15 cellular contexts compared by ENCODE assay signal in genomic region chrX:154365997-154366665, GRCh38. TPM values are rescaled to one million over a fixed set of nuclear protein-coding genes. Genes with fewer than 3 reads are reported as not detected.
DNase-seq lines count a peak whose midpoint lies in the region; ATAC-seq, FAIRE-seq and TF ChIP-seq lines count a peak whose summit lies in the region.
"Had no signal": no experiment of that assay in that cellular context is flagged by ENCODE, and none has a peak within 500 bp of the region (broad histone marks: within the 10 kb centered on the region; RNA-seq: fewer than 3 reads in every experiment).

No MANE protein-coding gene starts in this region.

- no peak for TF ChIP-seq POLR2A in endothelial cell of umbilical vein (IDR thresholded peaks at IDR 0.05; ENCODE audit: low read depth, low read length)

- dilution Hi-C loops in endothelial cell of umbilical vein (cut with MboI; ENCODE audit: extremely low pct_ligation_motif_present, low sequenced_read_pairs): no loop called here

- H3K27me3 ChIP-seq in AG04450 (ENCODE audit: control insufficient read depth, insufficient read depth, low read length): no peaks in the 10 kb centered on the region
- no peaks in the 10 kb centered on the region for H3K27me3 ChIP-seq in endothelial cell of umbilical vein (ENCODE audit: control insufficient read depth in 2 of 2, insufficient read depth in 2 of 2, low read length in 2 of 2)
- no peaks in the 10 kb centered on the region for H3K27me3 ChIP-seq in psoas muscle (ENCODE audit: insufficient read depth in 3 of 3, low read length in 2 of 3)
- H3K27me3 ChIP-seq in WERI-Rb-1 (ENCODE audit: insufficient read depth, low read depth, severe bottlenecking): peaks cover 12% of the 10 kb centered on the region
- H3K27me3 ChIP-seq: BLaER1 had no signal

- intact Hi-C loops in endothelial cell of umbilical vein (cut with micrococcal nuclease): no loop called here
- intact Hi-C loops in psoas muscle (cut with DNase I): no loop called here

- CTCF ChIA-PET in AG04450 (lab: Charles Lee): no interaction called here
- CTCF ChIA-PET in HEK293 (lab: Yijun Ruan, JAX): interaction anchor here (0.6 kb wide), 1 partner anchor 44 kb away, joined by 3 read pairs; no protein-coding TSS in a partner anchor
- CTCF ChIA-PET in endothelial cell of umbilical vein (lab: Charles Lee): no interaction called here

- H3K4me1 ChIP-seq in HEK293 (ENCODE audit: control insufficient read depth, insufficient read depth, low read length) (0 out of 2 replicates have a peak, but pooled peaks cover 4% of the 10 kb centered on the region), endothelial cell of umbilical vein (ENCODE audit: control insufficient read depth, extremely low read depth, insufficient read depth, low read length) (peaks cover 13% of the 10 kb centered on the region), psoas muscle (peaks cover 3% of the 10 kb centered on the region)

- H3K9me3 ChIP-seq in AG04450 (ENCODE audit: control insufficient read depth, insufficient read depth, low read length) (no peaks in the 10 kb centered on the region), HEK293 (ENCODE audit: control insufficient read depth, insufficient read depth, low read depth, low read length) (no peaks in the 10 kb centered on the region), endothelial cell of umbilical vein (replicated peaks; ENCODE audit: control insufficient read depth, insufficient read depth, low read length) (no peaks in the 10 kb centered on the region), psoas muscle (no peaks in the 10 kb centered on the region), WERI-Rb-1 (ENCODE audit: severe bottlenecking) (no peaks in the 10 kb centered on the region)

- no peak overlapping the region for H3K4me2 ChIP-seq in endothelial cell of umbilical vein (ENCODE audit: insufficient read depth, low read length)
- H3K4me2 ChIP-seq: BLaER1 had no signal

- WGBS in psoas muscle, 3 donors: 75 to 87% (median 81%) methylated on average over 24 to 32 of the region's 32 CpGs

- TSS peak; percentile 0 for BruUV-seq in endothelial cell of umbilical vein (replicated peaks; lab: Mats Ljungman, UMichigan)

- peak overlapping the region; percentile 39 for H3K27ac ChIP-seq in AG04450 (ENCODE audit: low read depth, low read length)
- H3K27ac ChIP-seq in HEK293 (ENCODE audit: extremely low read depth, low read depth, low read length): no peak overlapping the region
- H3K27ac ChIP-seq in endothelial cell of umbilical vein (ENCODE audit: insufficient read depth, low read depth, low read length): no peak overlapping the region
- H3K27ac ChIP-seq in psoas muscle: peak overlapping the region; percentile 23
- no peak overlapping the region for H3K27ac ChIP-seq in WERI-Rb-1
- H3K27ac ChIP-seq: BLaER1 had no signal

- H3K9ac ChIP-seq in endothelial cell of umbilical vein (replicated peaks; ENCODE audit: extremely low read depth, insufficient read depth, low read length): no peak overlapping the region
- H3K9ac ChIP-seq: BLaER1 had no signal

- no peaks in the 10 kb centered on the region for H3K9me1 ChIP-seq in endothelial cell of umbilical vein (replicated peaks; ENCODE audit: control insufficient read depth, extremely low read depth, insufficient read depth, low read length)

- peaks cover 0 to 43% (median 0%) of the 10 kb centered on the region in 3 donors for H3K36me3 Mint-ChIP-seq in naive thymus-derived CD8-positive, alpha-beta T cell
- H3K36me3 Mint-ChIP-seq in activated naive CD4-positive, alpha-beta T cell treated with anti-CD3 and anti-CD28 coated beads, Interleukin-2, amount 50 U/mL, for 72 hours: peaks cover 5 to 12% of the 10 kb centered on the region in 2 donors

- no peak for DNase-seq in AG04450 (ENCODE audit: low read depth, low spot score)
- no peak for DNase-seq in endothelial cell of umbilical vein (ENCODE audit: low read depth, low spot score)
- DNase-seq in psoas muscle: no peak
- DNase-seq in WERI-Rb-1: no peak
- no peak for DNase-seq in naive thymus-derived CD8-positive, alpha-beta T cell
- no peak for DNase-seq in activated naive CD4-positive, alpha-beta T cell treated with anti-CD3 and anti-CD28 coated beads, Interleukin-2, amount 50 U/mL, for 72 hours (ENCODE audit: low spot score in 2 of 2)
- no peak for DNase-seq in NCI-H1930 (lab: John Stamatoyannopoulos, UW)
- DNase-seq: activated B cell treated with CpG ODN at 0.5 μM for 24 hours; NCI-H1048; NCI-H2227 treated with DMSO at 0.1 percent for 48 hours; stimulated activated CD4-positive, alpha-beta T cell treated with anti-CD3 and anti-CD28 coated beads, Interleukin-1b, Interleukin-23, amount 100 ng/mL, for 48 hours; stimulated activated CD8-positive, alpha-beta memory T cell treated with anti-CD3 and anti-CD28 coated beads, Interleukin-4, amount 100 ng/mL, for 48 hours had no signal

- no peak overlapping the region for H3K4me3 ChIP-seq in AG04450 (ENCODE audit: low read depth, low read length)
- H3K4me3 ChIP-seq in HEK293 (ENCODE audit: low read depth, low read length): no peak overlapping the region
- no peak overlapping the region for H3K4me3 ChIP-seq in endothelial cell of umbilical vein (replicated peaks in 1 of 3; ENCODE audit: insufficient read depth in 1 of 3, low read depth in 1 of 3, low read length in 3 of 3)
- no peak overlapping the region for H3K4me3 ChIP-seq in psoas muscle
- H3K4me3 ChIP-seq in WERI-Rb-1 (ENCODE audit: low read depth, low read length): no peak overlapping the region
- H3K4me3 ChIP-seq: BLaER1 had no signal

- H3K4me3 Mint-ChIP-seq in naive thymus-derived CD8-positive, alpha-beta T cell: no peak overlapping the region
- H3K4me3 Mint-ChIP-seq: activated B cell treated with CpG ODN at 0.5 μM for 24 hours had no signal

- H3K9me3 Mint-ChIP-seq in naive thymus-derived CD8-positive, alpha-beta T cell: no peaks in the 10 kb centered on the region
- H3K9me3 Mint-ChIP-seq in activated naive CD4-positive, alpha-beta T cell treated with anti-CD3 and anti-CD28 coated beads, Interleukin-2, amount 50 U/mL, for 72 hours: no peaks in the 10 kb centered on the region
- H3K9me3 Mint-ChIP-seq: activated B cell treated with CpG ODN at 0.5 μM for 24 hours had no signal

- H3K79me2 ChIP-seq in endothelial cell of umbilical vein (ENCODE audit: control insufficient read depth, insufficient read depth, low read length): peaks cover 94% of the 10 kb centered on the region

- H3K36me3 ChIP-seq in HEK293 (ENCODE audit: control insufficient read depth in 2 of 2, insufficient read depth in 1 of 2, low read length in 2 of 2) (peaks cover 15 to 84% of the 10 kb centered on the region in 2 experiments; a peak in 2 of 3 replicates), endothelial cell of umbilical vein (ENCODE audit: control insufficient read depth in 2 of 2, extremely low read depth in 1 of 2, insufficient read depth in 2 of 2, low read length in 2 of 2) (peaks cover 19 to 53% of the 10 kb centered on the region in 2 experiments), psoas muscle (ENCODE audit: insufficient read depth in 1 of 2, low read depth in 1 of 2) (peaks cover 0 to 24% of the 10 kb centered on the region in 2 donors), WERI-Rb-1 (peaks cover 91% of the 10 kb centered on the region)

- no peaks in the 10 kb centered on the region for H3K27me3 Mint-ChIP-seq in naive thymus-derived CD8-positive, alpha-beta T cell
- H3K27me3 Mint-ChIP-seq: activated B cell treated with CpG ODN at 0.5 μM for 24 hours had no signal

- H4K20me1 ChIP-seq in endothelial cell of umbilical vein (replicated peaks; ENCODE audit: control insufficient read depth, extremely low read depth, insufficient read depth, low read length): no peaks in the 10 kb centered on the region

- peaks cover 4 to 32% (median 13%) of the 10 kb centered on the region in 4 donors for H3K4me1 Mint-ChIP-seq in naive thymus-derived CD8-positive, alpha-beta T cell

- H3K27ac Mint-ChIP-seq in naive thymus-derived CD8-positive, alpha-beta T cell: peak overlapping the region in 2 of 10 donors; percentile 1 to 81
- H3K27ac Mint-ChIP-seq in activated naive CD4-positive, alpha-beta T cell treated with anti-CD3 and anti-CD28 coated beads, Interleukin-2, amount 50 U/mL, for 72 hours: no peak overlapping the region

- POLR2A ChIA-PET in AG04450 (lab: Yijun Ruan, JAX): interaction anchor here (0.6 to 1.6 kb wide), 4 partner anchors 10 to 119 kb away, joined by 3 to 4 read pairs (median 3); no protein-coding TSS in a partner anchor
- POLR2A ChIA-PET in HEK293 (lab: Yijun Ruan, JAX): interaction anchor here (1.1 to 1.9 kb wide), 5 partner anchors 7 to 18 kb away, joined by 3 to 7 read pairs (median 4); partner anchors contain the start of genes EMD and FLNA
- POLR2A ChIA-PET in endothelial cell of umbilical vein (lab: Charles Lee): interaction anchor here (0.7 kb wide), 1 partner anchor 12 kb away, joined by 3 read pairs; no protein-coding TSS in a partner anchor
- POLR2A ChIA-PET in naive thymus-derived CD8-positive, alpha-beta T cell (lab: Charles Lee): interaction anchor here (0.7 to 7.1 kb wide), 5 partner anchors 9 to 32 kb away, joined by 3 to 101 read pairs (median 5); partner anchors contain the start of gene RPL10

- no peak for FAIRE-seq in endothelial cell of umbilical vein (lab: Jason Lieb, UNC)
- FAIRE-seq: GM12891 had no signal

- no peak overlapping the region for H2AFZ ChIP-seq in endothelial cell of umbilical vein (ENCODE audit: low read depth, low read length)

- TF ChIP-seq CTCF in AG04450 (IDR thresholded peaks at IDR 0.05; ENCODE audit: low read depth, low read length): no peak
- no peak for TF ChIP-seq CTCF in HEK293 (tag by site-specific recombination; IDR thresholded peaks at IDR 0.05)
- no peak for TF ChIP-seq CTCF in endothelial cell of umbilical vein (IDR thresholded peaks at IDR 0.05; ENCODE audit: extremely low read depth in 1 of 2, insufficient read depth in 1 of 2, low read depth in 1 of 2, low read length in 2 of 2)
- TF ChIP-seq CTCF in psoas muscle (IDR thresholded peaks at IDR 0.05): no peak
- no peak for TF ChIP-seq CTCF in WERI-Rb-1 (IDR thresholded peaks at IDR 0.05; ENCODE audit: low read depth, low read length)

- no peak for ATAC-seq in psoas muscle
- no peak for ATAC-seq in naive thymus-derived CD8-positive, alpha-beta T cell
- ATAC-seq in activated naive CD4-positive, alpha-beta T cell treated with anti-CD3 and anti-CD28 coated beads, Interleukin-2, amount 50 U/mL, for 72 hours: no peak

RNA-seq across cellular contexts. Expression of gene FLNA, which starts 8.3 kb away (rescaled TPM):
- 605 and 863 TPM in 2 replicates for polyA plus RNA-seq in AG04450 (2011; rRNA removed)
- 2,648 and 3,897 TPM in 2 replicates for polyA minus RNA-seq in AG04450 (2011; rRNA and poly(A)+ RNA removed)
- 1,474 and 1,671 TPM in 2 replicates for total RNA-seq in endothelial cell of umbilical vein
- polyA plus RNA-seq in endothelial cell of umbilical vein: 658 and 817 TPM in 2 replicates
- 586 and 692 TPM in 2 replicates for polyA plus RNA-seq in endothelial cell of umbilical vein (2011; cell fraction: cytosol; rRNA removed)
- 1,827 and 2,405 TPM in 2 replicates for polyA plus RNA-seq in endothelial cell of umbilical vein (2011; cell fraction: nucleus; rRNA removed)
- polyA plus RNA-seq in endothelial cell of umbilical vein (2012): 942 and 1,144 TPM in 2 replicates
- 2,274 and 2,423 TPM in 2 replicates for polyA minus RNA-seq in endothelial cell of umbilical vein
- 691 TPM for polyA minus RNA-seq in endothelial cell of umbilical vein (2011; cell fraction: cytosol; rRNA and poly(A)+ RNA removed)
- polyA minus RNA-seq in endothelial cell of umbilical vein (2011; cell fraction: nucleus; rRNA and poly(A)+ RNA removed): 948 and 1,772 TPM in 2 replicates
- 10 to 100 TPM; 66.9 to 92.5 (median 76.4) TPM for total RNA-seq in psoas muscle
- polyA plus RNA-seq in psoas muscle: 100 to 1,000 TPM in 1 of 3 donors, 10 to 100 TPM in 2; 45.7 to 106 (median 56.0) TPM
- 100 to 1,000 TPM; 613 to 633 TPM for total RNA-seq in naive thymus-derived CD8-positive, alpha-beta T cell
- polyA plus RNA-seq in naive thymus-derived CD8-positive, alpha-beta T cell: 100 to 1,000 TPM; 156 to 341 (median 169) TPM
- 100 to 1,000 TPM; 690 to 932 TPM for total RNA-seq in activated naive CD4-positive, alpha-beta T cell treated with anti-CD3 and anti-CD28 coated beads, Interleukin-2, amount 50 U/mL, for 72 hours

RNA-seq across cellular contexts. Expression of gene EMD, which starts 13.0 kb away (rescaled TPM):
- polyA plus RNA-seq in AG04450 (2011; rRNA removed) (30.2 and 30.8 TPM in 2 replicates), endothelial cell of umbilical vein (47.0 and 50.6 TPM in 2 replicates), psoas muscle (100 to 1,000 TPM in 1 of 3 donors, 10 to 100 TPM in 2; 91.6 to 101 (median 94.9) TPM)
- polyA minus RNA-seq in AG04450 (2011; rRNA and poly(A)+ RNA removed): 32.1 and 34.1 TPM in 2 replicates
- total RNA-seq in endothelial cell of umbilical vein (71.5 and 76.8 TPM in 2 replicates), psoas muscle (10 to 100 TPM; 61.1 to 78.2 (median 66.5) TPM)
- polyA plus RNA-seq in endothelial cell of umbilical vein (2011; cell fraction: cytosol; rRNA removed): 62.3 and 65.3 TPM in 2 replicates
- 58.2 and 63.0 TPM in 2 replicates for polyA plus RNA-seq in endothelial cell of umbilical vein (2011; cell fraction: nucleus; rRNA removed)
- polyA plus RNA-seq in endothelial cell of umbilical vein (2012): 69.6 and 87.5 TPM in 2 replicates
- 34.2 and 47.7 TPM in 2 replicates for polyA minus RNA-seq in endothelial cell of umbilical vein
- 56.5 TPM for polyA minus RNA-seq in endothelial cell of umbilical vein (2011; cell fraction: cytosol; rRNA and poly(A)+ RNA removed)
- 14.7 and 18.9 TPM in 2 replicates for polyA minus RNA-seq in endothelial cell of umbilical vein (2011; cell fraction: nucleus; rRNA and poly(A)+ RNA removed)
- 10 to 100 TPM; 90.4 to 95.4 TPM for total RNA-seq in naive thymus-derived CD8-positive, alpha-beta T cell
- 10 to 100 TPM; 35.5 to 37.1 (median 35.7) TPM for polyA plus RNA-seq in naive thymus-derived CD8-positive, alpha-beta T cell
- total RNA-seq in activated naive CD4-positive, alpha-beta T cell treated with anti-CD3 and anti-CD28 coated beads, Interleukin-2, amount 50 U/mL, for 72 hours: 10 to 100 TPM; 79.3 to 83.0 TPM

RNA-seq across cellular contexts. Expression of gene RPL10, which starts 32.0 kb away (rescaled TPM):
- 3,912 and 4,828 TPM in 2 replicates for polyA plus RNA-seq in AG04450 (2011; rRNA removed)
- polyA minus RNA-seq in AG04450 (2011; rRNA and poly(A)+ RNA removed): 1,196 and 1,530 TPM in 2 replicates
- total RNA-seq in endothelial cell of umbilical vein: 2,493 and 2,979 TPM in 2 replicates
- polyA plus RNA-seq in endothelial cell of umbilical vein: 6,375 and 7,586 TPM in 2 replicates
- 8,116 and 9,197 TPM in 2 replicates for polyA plus RNA-seq in endothelial cell of umbilical vein (2011; cell fraction: cytosol; rRNA removed)
- 2,307 and 2,831 TPM in 2 replicates for polyA plus RNA-seq in endothelial cell of umbilical vein (2011; cell fraction: nucleus; rRNA removed)
- 3,703 and 5,650 TPM in 2 replicates for polyA plus RNA-seq in endothelial cell of umbilical vein (2012)
- polyA minus RNA-seq in endothelial cell of umbilical vein: 1,869 and 2,194 TPM in 2 replicates
- 1,135 TPM for polyA minus RNA-seq in endothelial cell of umbilical vein (2011; cell fraction: cytosol; rRNA and poly(A)+ RNA removed)
- 299 and 338 TPM in 2 replicates for polyA minus RNA-seq in endothelial cell of umbilical vein (2011; cell fraction: nucleus; rRNA and poly(A)+ RNA removed)
- total RNA-seq in psoas muscle: 1,000 to 10,000 TPM; 1,403 to 2,633 (median 2,325) TPM
- 1,000 to 10,000 TPM; 4,938 to 5,433 (median 5,248) TPM for polyA plus RNA-seq in psoas muscle
- total RNA-seq in naive thymus-derived CD8-positive, alpha-beta T cell: 1,000 to 10,000 TPM; 4,733 to 4,862 TPM
- polyA plus RNA-seq in naive thymus-derived CD8-positive, alpha-beta T cell: 1,000 to 10,000 TPM; 5,585 to 7,081 (median 6,663) TPM
- total RNA-seq in activated naive CD4-positive, alpha-beta T cell treated with anti-CD3 and anti-CD28 coated beads, Interleukin-2, amount 50 U/mL, for 72 hours: 1,000 to 10,000 TPM; 1,357 to 2,520 TPM

RNA-seq across cellular contexts. Expression of gene DNASE1L1, which starts 42.9 kb away (rescaled TPM):
- polyA plus RNA-seq in AG04450 (2011; rRNA removed) (25.7 and 36.6 TPM in 2 replicates), endothelial cell of umbilical vein (84.9 and 90.8 TPM in 2 replicates), psoas muscle (10 to 100 TPM; 42.2 to 75.1 (median 71.1) TPM)
- 17.5 and 27.0 TPM in 2 replicates for polyA minus RNA-seq in AG04450 (2011; rRNA and poly(A)+ RNA removed)
- total RNA-seq in endothelial cell of umbilical vein (47.5 and 61.5 TPM in 2 replicates), psoas muscle (100 to 1,000 TPM in 2 of 4 donors, 10 to 100 TPM in 2; 72.6 to 149 (median 111) TPM)
- polyA plus RNA-seq in endothelial cell of umbilical vein (2011; cell fraction: cytosol; rRNA removed): 52.3 and 57.1 TPM in 2 replicates
- 36.1 and 37.4 TPM in 2 replicates for polyA plus RNA-seq in endothelial cell of umbilical vein (2011; cell fraction: nucleus; rRNA removed)
- polyA plus RNA-seq in endothelial cell of umbilical vein (2012): 109 and 110 TPM in 2 replicates
- polyA minus RNA-seq in endothelial cell of umbilical vein: 49.5 and 53.4 TPM in 2 replicates
- polyA minus RNA-seq in endothelial cell of umbilical vein (2011; cell fraction: cytosol; rRNA and poly(A)+ RNA removed): 13.8 TPM
- 8.6 and 12.2 TPM in 2 replicates for polyA minus RNA-seq in endothelial cell of umbilical vein (2011; cell fraction: nucleus; rRNA and poly(A)+ RNA removed)
- 10 to 100 TPM; 16.6 to 19.9 TPM for total RNA-seq in naive thymus-derived CD8-positive, alpha-beta T cell
- polyA plus RNA-seq in naive thymus-derived CD8-positive, alpha-beta T cell: 10 to 100 TPM; 12.7 to 15.3 (median 12.8) TPM
- 10 to 100 TPM; 14.7 to 20.6 TPM for total RNA-seq in activated naive CD4-positive, alpha-beta T cell treated with anti-CD3 and anti-CD28 coated beads, Interleukin-2, amount 50 U/mL, for 72 hours

RNA-seq across cellular contexts. Expression of gene TAFAZZIN, which starts 45.2 kb away (rescaled TPM):
- polyA plus RNA-seq in AG04450 (2011; rRNA removed) (13.0 and 15.3 TPM in 2 replicates), endothelial cell of umbilical vein (33.8 and 37.2 TPM in 2 replicates), psoas muscle (10 to 100 TPM; 19.2 to 21.8 (median 20.7) TPM)
- 11.5 and 14.0 TPM in 2 replicates for polyA minus RNA-seq in AG04450 (2011; rRNA and poly(A)+ RNA removed)
- total RNA-seq in endothelial cell of umbilical vein (43.4 and 46.6 TPM in 2 replicates), psoas muscle (10 to 100 TPM; 17.7 to 25.5 (median 23.6) TPM)
- 16.7 and 24.8 TPM in 2 replicates for polyA plus RNA-seq in endothelial cell of umbilical vein (2011; cell fraction: cytosol; rRNA removed)
- polyA plus RNA-seq in endothelial cell of umbilical vein (2011; cell fraction: nucleus; rRNA removed): 175 and 186 TPM in 2 replicates
- polyA plus RNA-seq in endothelial cell of umbilical vein (2012): 18.7 and 22.4 TPM in 2 replicates
- 20.5 and 27.7 TPM in 2 replicates for polyA minus RNA-seq in endothelial cell of umbilical vein
- polyA minus RNA-seq in endothelial cell of umbilical vein (2011; cell fraction: cytosol; rRNA and poly(A)+ RNA removed): 22.4 TPM
- polyA minus RNA-seq in endothelial cell of umbilical vein (2011; cell fraction: nucleus; rRNA and poly(A)+ RNA removed): 28.5 and 35.5 TPM in 2 replicates
- 100 to 1,000 TPM; 111 to 112 TPM for total RNA-seq in naive thymus-derived CD8-positive, alpha-beta T cell
- 10 to 100 TPM; 29.3 to 39.8 (median 37.8) TPM for polyA plus RNA-seq in naive thymus-derived CD8-positive, alpha-beta T cell
- total RNA-seq in activated naive CD4-positive, alpha-beta T cell treated with anti-CD3 and anti-CD28 coated beads, Interleukin-2, amount 50 U/mL, for 72 hours: 10 to 100 TPM; 24.7 to 62.4 TPM

Comparison
In these comparisons a context has a peak if more than half of its experiments do, and no peak if none do; other contexts are left out.
1. H3K27ac ChIP-seq: peak in AG04450 (single experiment) and psoas muscle (single experiment); none in HEK293 (single experiment), endothelial cell of umbilical vein (single experiment) and WERI-Rb-1 (single experiment).
2. RNA of gene FLNA, which starts 8.3 kb away (total RNA-seq): 1,474 to 1,671 TPM in endothelial cell of umbilical vein, 690 to 932 TPM in activated naive CD4-positive, alpha-beta T cell treated with anti-CD3 and anti-CD28 coated beads, Interleukin-2, amount 50 U/mL, for 72 hours and 613 to 633 TPM in naive thymus-derived CD8-positive, alpha-beta T cell; 66.9 to 92.5 TPM in psoas muscle; every median in the first group is over 4 times any median in the second.